In the genomic region with DNA sequence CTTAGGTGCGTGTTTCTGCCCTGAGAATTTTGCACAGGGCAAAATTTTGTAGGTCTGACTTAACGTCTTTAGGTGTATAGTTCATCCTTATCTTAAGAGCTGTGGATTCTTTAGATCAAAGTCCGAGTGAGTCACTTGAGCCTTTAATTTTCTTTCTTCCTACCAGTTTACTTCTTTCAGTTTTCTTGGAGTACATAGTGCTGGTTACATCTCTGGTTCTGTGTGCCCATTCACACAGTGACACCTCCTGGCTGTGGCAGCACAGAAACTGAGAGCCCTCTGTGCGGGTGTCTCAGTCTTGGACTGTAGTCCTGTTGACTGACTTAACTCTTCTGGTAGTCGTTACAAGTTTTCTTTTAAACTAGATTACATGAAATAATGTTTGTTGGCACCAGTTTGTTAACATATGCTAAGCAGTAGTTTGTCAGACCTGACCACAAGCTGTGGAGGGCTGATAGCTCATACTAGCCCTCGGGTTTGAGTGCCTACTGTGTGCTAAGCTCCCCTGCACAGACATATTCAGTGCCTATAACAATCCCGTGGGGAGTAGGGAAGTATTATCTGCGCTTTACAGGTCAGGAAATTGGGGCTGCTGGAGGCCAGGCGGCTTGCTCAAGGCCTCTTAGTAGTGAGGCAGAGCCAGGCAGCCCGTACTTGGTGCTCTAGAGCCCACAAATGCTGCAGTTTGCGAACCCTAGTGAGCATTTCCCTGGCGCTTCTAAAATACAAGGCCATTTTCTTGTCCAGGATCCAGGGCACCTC, we compare ENCODE assay signal across 8 cellular contexts. TPM values are rescaled to one million over a fixed set of nuclear protein-coding genes. Genes with fewer than 3 reads are reported as not detected.
DNase-seq lines count a peak whose midpoint lies in the region; TF ChIP-seq lines count a peak whose summit lies in the region.

No MANE protein-coding gene starts in this region.

- peak overlapping the region; percentile 73 for H3K4me3 ChIP-seq in HAP-1
- peak overlapping the region; percentile 73 for H3K4me3 ChIP-seq in SJSA1
- peak overlapping the region; percentile 78 for H3K4me3 ChIP-seq in astrocyte of the cerebellum (ENCODE audit: low read depth, low read length)

- H3K9me3 ChIP-seq in HAP-1, result no peaks in the 10 kb centered on the region
- H3K9me3 ChIP-seq in SJSA1 (replicated peaks), result no peaks in the 10 kb centered on the region

- H3K36me3 ChIP-seq in HAP-1 (replicated peaks) (0 out of 2 replicates have a peak, but pooled peaks cover 11% of the 10 kb centered on the region), SJSA1 (0 out of 2 replicates have a peak, but pooled peaks cover 14% of the 10 kb centered on the region)

- TF ChIP-seq CTCF in astrocyte of the cerebellum (IDR thresholded peaks at IDR 0.05; ENCODE audit: low read depth, low read length, missing control alignments), result peak; percentile 34

- H3K27ac ChIP-seq in SJSA1, result no peak overlapping the region

- in situ Hi-C loops in Caki2 (cut with HindIII; ENCODE audit: low pct_unique_long_range_greater_than_20kb, low sequenced_read_pairs), result no loop called here
- in situ Hi-C loops in HAP-1 (cut with MboI; ENCODE audit: low sequenced_read_pairs), result no loop called here
- in situ Hi-C loops in astrocyte of the cerebellum (cut with HindIII; ENCODE audit: low sequenced_read_pairs), result no loop called here

- DNase-seq in Caki2 (ENCODE audit: low read depth) (peak; percentile 72), HAP-1 (ENCODE audit: low spot score in 2 of 2) (peak; percentile 34 to 47), SJSA1 (ENCODE audit: low read depth in 1 of 2, low spot score in 2 of 2) (peak in 1 of 2 experiments; percentile 58), astrocyte of the cerebellum (ENCODE audit: low read depth) (no peak), iris pigment epithelial cell (ENCODE audit: low read depth) (peak; percentile 52), ecto neural progenitor cell (ENCODE audit: low spot score) (no peak), NCI-H1092 treated with DMSO at 0.1 percent for 48 hours (lab: John Stamatoyannopoulos, UW) (no peak)
- DNase-seq in stimulated activated CD4-positive, alpha-beta T cell treated with anti-CD3 and anti-CD28 coated beads, Interleukin-15, amount 100 ng/mL, for 48 hours (ENCODE audit: low read depth in 2 of 2), result peak; percentile 28 to 40

- no peaks in the 10 kb centered on the region for H3K27me3 ChIP-seq in HAP-1 (ENCODE audit: low read depth)
- H3K27me3 ChIP-seq in SJSA1 (replicated peaks), result no peaks in the 10 kb centered on the region

- H3K4me1 ChIP-seq in HAP-1 (peaks cover 19% of the 10 kb centered on the region), SJSA1 (replicated peaks) (peaks cover 20% of the 10 kb centered on the region)

RNA-seq across cellular contexts. Expression of a gene that starts 1.6 kb away (rescaled TPM):
- 29.2 and 35.1 TPM in 2 replicates for total RNA-seq in Caki2 (2014; rRNA removed; shearing (Covaris generic); ENCODE audit: low replicate concordance)
- 41.5 and 45.9 TPM in 2 replicates for total RNA-seq in SJSA1 (2014; rRNA removed; shearing (Covaris generic))

Comparison
In these comparisons a context has a peak if more than half of its experiments do, and no peak if none do; other contexts are left out.
1. DNase-seq: peak in Caki2 (single experiment), HAP-1 (2 of 2), iris pigment epithelial cell (single experiment) and stimulated activated CD4-positive, alpha-beta T cell treated with anti-CD3 and anti-CD28 coated beads, Interleukin-15, amount 100 ng/mL, for 48 hours (2 of 2); none in astrocyte of the cerebellum (single experiment), ecto neural progenitor cell (single experiment) and NCI-H1092 treated with DMSO at 0.1 percent for 48 hours (single experiment).
2. Peak in every context shown above with its lines, with median percentiles within 50 percentile points of each other: H3K4me3 ChIP-seq.